In genomic region chr17:7280519-7281073, GRCh38 we compare ENCODE assay signal across 8 cellular contexts.
DNase-seq lines count a peak whose midpoint lies in the region; ATAC-seq lines count a peak whose summit lies in the region.

No MANE protein-coding gene starts in this region.

- H3K27ac ChIP-seq in caudate nucleus (ENCODE audit: low read depth, low read length), result peak overlapping the region; percentile 41

- DNase-seq in GM04504 (ENCODE audit: low read depth) (peak; percentile 55), NCI-H2196 (lab: John Stamatoyannopoulos, UW; ENCODE audit: unreplicated experiment) (peak; percentile 85), caudate nucleus (lab: John Stamatoyannopoulos, UW) (peak in 55 of 61 donors; percentile 7 to 85 (median 59)), iris pigment epithelial cell (ENCODE audit: low read depth) (peak; percentile 70)
- DNase-seq in activated CD4-positive, CD25-positive, alpha-beta regulatory T cell treated with anti-CD3 and anti-CD28 coated beads, Interleukin-2, amount 50 U/mL, for 16 hours (ENCODE audit: low read depth, low spot score), result peak; percentile 71
- peak; percentile 70 to 82 for DNase-seq in stimulated activated CD4-positive, alpha-beta T cell treated with anti-CD3 and anti-CD28 coated beads, Interleukin-12 subunit alpha, Interleukin-12 subunit beta, amount 100 ng/mL, for 24 hours (ENCODE audit: low read depth in 2 of 2)

- ATAC-seq in HG02970 (IDR thresholded peaks at IDR 0.05; ENCODE audit: low FRiP score, unreplicated experiment) (peak; percentile 59), GM18519 (IDR thresholded peaks at IDR 0.05; ENCODE audit: low FRiP score, unreplicated experiment) (no peak)
